ENCODE assay signal across 26 cellular contexts in genomic region chr15:57143511-57144078, GRCh38.
"Had no signal": no experiment of that assay in that cellular context is flagged by ENCODE, and none has a peak within 500 bp of the region (broad histone marks: within the 10 kb centered on the region; RNA-seq: fewer than 3 reads in every experiment).

No MANE protein-coding gene starts in this region.

- H3K27me3 ChIP-seq: brain microvascular endothelial cell, left lung, pancreas, thyroid gland, upper lobe of right lung had no signal

- H3K27me3 Mint-ChIP-seq: activated CD4-positive, alpha-beta T cell treated with anti-CD3 and anti-CD28 coated beads, Interleukin-2, amount 10 ng/mL, durations not matched to agents 7 days and 5 days; activated CD8-positive, alpha-beta memory T cell treated with anti-CD3 and anti-CD28 coated beads, Interleukin-2, amount 10 ng/mL, durations not matched to agents 7 days and 5 days; activated CD8-positive, alpha-beta T cell treated with anti-CD3 and anti-CD28 coated beads for 36 hours; activated naive CD4-positive, alpha-beta T cell treated with anti-CD3 and anti-CD28 coated beads, Interleukin-2, amount 50 U/mL, for 24 hours had no signal

- H3K9me3 ChIP-seq: left lung, pancreas, thyroid gland, upper lobe of right lung had no signal

- H3K4me3 ChIP-seq: left lung, lung, pancreas, thyroid gland, upper lobe of right lung had no signal

- H3K27ac ChIP-seq: brain microvascular endothelial cell, left lung, pancreas, thyroid gland, upper lobe of right lung had no signal

- H3K9me3 Mint-ChIP-seq: activated CD4-positive, alpha-beta T cell treated with anti-CD3 and anti-CD28 coated beads, Interleukin-2, amount 10 ng/mL, durations not matched to agents 7 days and 5 days; activated CD8-positive, alpha-beta T cell treated with anti-CD3 and anti-CD28 coated beads for 36 hours; activated naive CD4-positive, alpha-beta T cell treated with anti-CD3 and anti-CD28 coated beads, Interleukin-2, amount 50 U/mL, for 24 hours; mesothelial cell of epicardium; natural killer cell had no signal

- H3K4me3 Mint-ChIP-seq: activated CD4-positive, alpha-beta T cell treated with anti-CD3 and anti-CD28 coated beads, Interleukin-2, amount 10 ng/mL, durations not matched to agents 7 days and 5 days; activated CD8-positive, alpha-beta memory T cell treated with anti-CD3 and anti-CD28 coated beads, Interleukin-2, amount 10 ng/mL, durations not matched to agents 7 days and 5 days; activated CD8-positive, alpha-beta T cell treated with anti-CD3 and anti-CD28 coated beads for 36 hours; activated naive CD4-positive, alpha-beta T cell treated with anti-CD3 and anti-CD28 coated beads, Interleukin-2, amount 50 U/mL, for 24 hours; mesothelial cell of epicardium; natural killer cell had no signal

- H3K36me3 ChIP-seq: brain microvascular endothelial cell, left lung, pancreas, thyroid gland, upper lobe of right lung had no signal

- DNase-seq: activated CD4-positive, alpha-beta T cell treated with anti-CD3 and anti-CD28 coated beads, Interleukin-2, amount 10 ng/mL, durations not matched to agents 7 days and 5 days; activated CD4-positive, CD25-positive, alpha-beta regulatory T cell treated with anti-CD3 and anti-CD28 coated beads, Interleukin-2, amount 50 U/mL, for 72 hours; activated CD8-positive, alpha-beta memory T cell treated with anti-CD3 and anti-CD28 coated beads, Interleukin-2, amount 10 ng/mL, durations not matched to agents 7 days and 5 days; activated CD8-positive, alpha-beta T cell treated with anti-CD3 and anti-CD28 coated beads for 36 hours; activated gamma-delta T cell treated with Interleukin-2 at 50 U/mL for 16 hours; activated T-cell treated with anti-CD3 and anti-CD28 coated beads for 4 hours; anterior cingulate cortex; brain microvascular endothelial cell; caudate nucleus; dermis blood vessel endothelial cell; effector CD8-positive, alpha-beta T cell; glutamatergic neuron; hippocampal formation; kidney glomerular epithelial cell; left lung; natural killer cell; pancreas; right cardiac atrium; stimulated activated CD4-positive, alpha-beta T cell treated with anti-CD3 and anti-CD28 coated beads, Interleukin-4, amount 100 ng/mL, for 24 hours; stimulated activated naive CD8-positive, alpha-beta T cell treated with anti-CD3 and anti-CD28 coated beads, Interleukin-15, Interleukin-2, amounts not matched to agents 100 U/mL and 50 U/mL, for 24 hours; T1000; thyroid gland; upper lobe of right lung had no signal

- H3K36me3 Mint-ChIP-seq: activated CD8-positive, alpha-beta memory T cell treated with anti-CD3 and anti-CD28 coated beads, Interleukin-2, amount 10 ng/mL, durations not matched to agents 7 days and 5 days; activated naive CD4-positive, alpha-beta T cell treated with anti-CD3 and anti-CD28 coated beads, Interleukin-2, amount 50 U/mL, for 24 hours; mesothelial cell of epicardium; natural killer cell had no signal

- ATAC-seq: activated CD8-positive, alpha-beta memory T cell treated with anti-CD3 and anti-CD28 coated beads, Interleukin-2, amount 10 ng/mL, durations not matched to agents 7 days and 5 days; activated CD8-positive, alpha-beta T cell treated with anti-CD3 and anti-CD28 coated beads for 36 hours; left lung; natural killer cell; pancreas; stimulated activated naive CD8-positive, alpha-beta T cell treated with anti-CD3 and anti-CD28 coated beads, Interleukin-15, Interleukin-2, amounts not matched to agents 100 U/mL and 50 U/mL, for 24 hours; upper lobe of right lung had no signal

- H3K27ac Mint-ChIP-seq: activated CD4-positive, alpha-beta T cell treated with anti-CD3 and anti-CD28 coated beads, Interleukin-2, amount 10 ng/mL, durations not matched to agents 7 days and 5 days; activated CD8-positive, alpha-beta memory T cell treated with anti-CD3 and anti-CD28 coated beads, Interleukin-2, amount 10 ng/mL, durations not matched to agents 7 days and 5 days; activated CD8-positive, alpha-beta T cell treated with anti-CD3 and anti-CD28 coated beads for 36 hours; activated naive CD4-positive, alpha-beta T cell treated with anti-CD3 and anti-CD28 coated beads, Interleukin-2, amount 50 U/mL, for 24 hours; mesothelial cell of epicardium; natural killer cell had no signal
